ENCODE assay signal across 9 cellular contexts in the genomic region with DNA sequence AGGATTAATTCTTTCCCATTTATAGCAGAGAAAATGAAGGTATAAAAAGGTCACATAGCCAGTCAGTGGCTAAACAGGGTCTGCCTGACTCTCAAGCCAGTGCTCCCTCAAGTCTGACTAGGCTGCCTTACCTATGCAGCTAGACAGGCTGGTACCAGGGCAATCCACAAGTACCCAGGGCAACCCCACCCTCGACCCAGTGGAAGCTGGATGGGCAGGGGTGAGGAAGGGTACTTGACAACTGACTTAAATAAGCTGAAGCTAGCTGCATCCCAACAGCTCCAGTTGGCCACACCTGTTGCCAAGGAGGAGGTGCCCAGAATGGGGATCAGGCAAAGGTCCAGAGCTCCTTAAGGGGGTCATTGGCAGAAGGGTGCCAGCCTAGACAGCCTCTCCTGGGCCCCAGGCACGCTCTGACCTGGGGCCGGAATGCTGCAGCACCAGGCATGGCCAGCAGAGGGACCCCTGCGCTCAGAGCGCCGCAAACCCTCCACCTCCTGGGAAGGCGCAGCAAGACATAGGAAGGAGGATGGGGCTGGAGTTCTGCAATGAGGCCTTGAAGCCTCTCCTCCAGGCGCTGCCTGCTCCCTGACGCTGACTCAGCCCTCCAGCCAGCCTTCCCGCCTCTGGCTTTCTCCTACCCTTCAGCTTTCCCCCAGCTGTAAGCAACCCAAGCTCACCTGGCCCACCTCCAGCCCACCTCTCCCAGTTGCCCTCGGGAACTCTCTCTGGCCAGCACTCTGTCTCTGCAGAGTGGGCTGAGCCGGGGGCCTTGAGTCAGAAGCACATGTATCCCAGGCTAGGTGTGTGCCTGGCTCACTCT. TPM values are rescaled to one million over a fixed set of nuclear protein-coding genes. Genes with fewer than 3 reads are reported as not detected.
DNase-seq lines count a peak whose midpoint lies in the region; ATAC-seq, FAIRE-seq and TF ChIP-seq lines count a peak whose summit lies in the region.
"Had no signal": no experiment of that assay in that cellular context is flagged by ENCODE, and none has a peak within 500 bp of the region (broad histone marks: within the 10 kb centered on the region; RNA-seq: fewer than 3 reads in every experiment).

No MANE protein-coding gene starts in this region.

- no peak overlapping the region for H4K91ac ChIP-seq in H1 (replicated peaks; ENCODE audit: insufficient read length, low read length)

- H2BK20ac ChIP-seq in H1 (ENCODE audit: low read length), result no peak overlapping the region

- H3K79me2 ChIP-seq in H1 (ENCODE audit: control insufficient read depth in 1 of 2, insufficient read depth in 2 of 2, low read length in 2 of 2) (no peaks in the 10 kb centered on the region), mesendoderm (ENCODE audit: control insufficient read depth, insufficient read depth, low read length) (no peaks in the 10 kb centered on the region)

- no peaks in the 10 kb centered on the region for H3K79me1 ChIP-seq in H1 (ENCODE audit: low read depth, low read length)
- H3K79me1 ChIP-seq in mesendoderm (ENCODE audit: low read length), result no peaks in the 10 kb centered on the region

- H3K4me3 ChIP-seq in H7 (ENCODE audit: insufficient read depth, low read depth, low read length), result no peak overlapping the region
- no peak overlapping the region for H3K4me3 ChIP-seq in H1 (ENCODE audit: extremely low read depth in 1 of 4, insufficient read depth in 2 of 4, low read depth in 3 of 4, low read length in 4 of 4)
- H3K4me3 ChIP-seq in mesendoderm (ENCODE audit: low read length), result no peak overlapping the region

- no peak overlapping the region for H3K23ac ChIP-seq in H1 (ENCODE audit: insufficient read length)
- H3K23ac ChIP-seq in mesendoderm (ENCODE audit: low read length), result no peak overlapping the region

- ATAC-seq in HG02938 (IDR thresholded peaks at IDR 0.05; ENCODE audit: unreplicated experiment), result no peak

- DNase-seq in CD1c-positive myeloid dendritic cell (ENCODE audit: extremely low spot score) (peak; percentile 74), H7 (peak; percentile 96), NCI-H774 (lab: John Stamatoyannopoulos, UW) (peak; percentile 44), H1 (ENCODE audit: low read depth in 1 of 2, low spot score in 2 of 2) (peak; percentile 70 to 97), mesendoderm (peak; percentile 93)
- DNase-seq in activated CD8-positive, alpha-beta memory T cell treated with anti-CD3 and anti-CD28 coated beads for 4 hours (ENCODE audit: low read depth in 2 of 2), result peak; percentile 20 to 47
- peak; percentile 18 to 24 for DNase-seq in stimulated activated CD8-positive, alpha-beta memory T cell treated with anti-CD3 and anti-CD28 coated beads, Interleukin-15, amount 100 ng/mL, for 4 hours (ENCODE audit: low read depth in 2 of 2)

- peak overlapping the region; percentile 75 for H3K18ac ChIP-seq in H1 (ENCODE audit: extremely low read depth, low read length)
- H3K18ac ChIP-seq in mesendoderm (ENCODE audit: low read length), result no peak overlapping the region

- TF ChIP-seq RAD21 in H1 (IDR thresholded peaks at IDR 0.05 in 1 of 2, conservative IDR thresholded peaks at IDR 0.05 in 1 of 2; ENCODE audit: low read depth in 2 of 2, low read length in 2 of 2), result peak; percentile 82 to 88

- H3K4ac ChIP-seq in H1 (replicated peaks; ENCODE audit: insufficient read length, low read depth, low read length), result no peak overlapping the region
- no peak overlapping the region for H3K4ac ChIP-seq in mesendoderm (ENCODE audit: low read depth, low read length)

- FAIRE-seq in H1 (lab: Jason Lieb, UNC), result peak; percentile 57

- H3K9ac ChIP-seq in H1 (replicated peaks in 1 of 4; ENCODE audit: extremely low read depth in 1 of 4, low read depth in 3 of 4, low read length in 3 of 4) (no peak overlapping the region; a peak in 1 of 7 replicates), mesendoderm (ENCODE audit: low read length) (peak overlapping the region; percentile 44)

- H2AK5ac ChIP-seq in H1 (ENCODE audit: low read depth, low read length) (no peak overlapping the region), mesendoderm (ENCODE audit: low read length) (no peak overlapping the region)

- no peak overlapping the region for H3K56ac ChIP-seq in H1 (replicated peaks; ENCODE audit: insufficient read length, low read depth, low read length)
- peak overlapping the region; percentile 81 for H3K56ac ChIP-seq in mesendoderm (ENCODE audit: low read length)

- TF ChIP-seq EP300 in H1 (IDR thresholded peaks at IDR 0.05; ENCODE audit: borderline replicate concordance in 1 of 2, low read depth in 2 of 2, low read length in 2 of 2), result no peak

- H3K36me3 ChIP-seq in H7 (replicated peaks; ENCODE audit: control insufficient read depth, insufficient read depth, low read length), result peaks cover 1% of the 10 kb centered on the region
- no peaks in the 10 kb centered on the region; a peak in 2 of 8 replicates for H3K36me3 ChIP-seq in H1 (ENCODE audit: control insufficient read depth in 2 of 4, insufficient read depth in 4 of 4, low read length in 3 of 4)
- H3K36me3 ChIP-seq in mesendoderm (ENCODE audit: control insufficient read depth, insufficient read depth, low read length), result no peaks in the 10 kb centered on the region

- no peak overlapping the region for H3K14ac ChIP-seq in H1 (ENCODE audit: insufficient read length)

- WGBS in H1 (ENCODE audit: extremely low coverage in 1 of 2, insufficient coverage in 1 of 2, insufficient read length in 1 of 2, insufficient replicate concordance in 2 of 2, low coverage in 1 of 2, low lambda C conversion rate in 2 of 2, missing lambda C conversion rate in 1 of 2), 2 experiments, result 25% methylated on average over 12 of the region's 12 CpGs; no CpG with 5 or more reads in 1 of the 2 experiments
- no CpG with 5 or more reads among the region's 12 CpGs for WGBS in mesendoderm (ENCODE audit: extremely low coverage, insufficient coverage, low lambda C conversion rate)

- H3K23me2 ChIP-seq in H1 (ENCODE audit: low read depth, low read length), result no peaks in the 10 kb centered on the region

- CTCF ChIA-PET in H1 (lab: Charles Lee; ENCODE audit: partially characterized antibody), result interaction anchor here (0.7 to 10.0 kb wide), 43 partner anchors 12 to 1061 kb away, joined by 3 to 403 read pairs (median 4); partner anchors contain the start of genes CD300LG, MPP2, PPY and SOST

- peaks cover 0 to 8% (median 6%) of the 10 kb centered on the region in 4 experiments; a peak in 5 of 7 replicates for H3K4me1 ChIP-seq in H1 (replicated peaks in 1 of 4; ENCODE audit: control insufficient read depth in 3 of 4, insufficient read depth in 4 of 4, low read length in 3 of 4)
- peaks cover 3% of the 10 kb centered on the region for H3K4me1 ChIP-seq in mesendoderm (ENCODE audit: control insufficient read depth, low read depth, low read length)

- no peak overlapping the region for H3K27ac ChIP-seq in H1 (ENCODE audit: low read depth, low read length)
- no peak overlapping the region for H3K27ac ChIP-seq in mesendoderm (ENCODE audit: low read depth, low read length)

- H4K20me1 ChIP-seq in H1 (replicated peaks in 1 of 2; ENCODE audit: control insufficient read depth in 1 of 2, insufficient read depth in 2 of 2, low read length in 2 of 2), result peaks cover 0 to 8% of the 10 kb centered on the region in 2 experiments

- H2BK120ac ChIP-seq in H1 (replicated peaks; ENCODE audit: low read depth, low read length) (no peak overlapping the region), mesendoderm (ENCODE audit: low read depth, low read length) (no peak overlapping the region)

- H3K27me3 ChIP-seq in H7 (ENCODE audit: control insufficient read depth, insufficient read depth, low read length) (no peaks in the 10 kb centered on the region), H1 (replicated peaks in 1 of 4; ENCODE audit: control insufficient read depth in 3 of 4, extremely low read depth in 1 of 4, insufficient read depth in 3 of 4, low read length in 3 of 4) (no peaks in the 10 kb centered on the region), mesendoderm (ENCODE audit: insufficient read depth, low read length, poor library complexity) (no peaks in the 10 kb centered on the region)

- peak overlapping the region; percentile 83; the same call in 1 of the 2 replicates for H2BK15ac ChIP-seq in H1 (ENCODE audit: low read length)
- no peak overlapping the region for H2BK15ac ChIP-seq in mesendoderm (replicated peaks; ENCODE audit: low read depth)

- TF ChIP-seq POLR2A in H1 (IDR thresholded peaks at IDR 0.05; ENCODE audit: control extremely low read depth in 1 of 2, low read depth in 2 of 2, low read length in 2 of 2), result no peak

- no peaks in the 10 kb centered on the region for H3K9me3 ChIP-seq in H1 (ENCODE audit: insufficient read depth in 2 of 2, low read depth in 1 of 2, low read length in 1 of 2)

- POLR2A ChIA-PET in H1 (lab: Charles Lee; ENCODE audit: partially characterized antibody), result interaction anchor here (1.4 kb wide), 1 partner anchor 10 kb away, joined by 5 read pairs; no protein-coding TSS in a partner anchor

- H2BK12ac ChIP-seq in H1 (ENCODE audit: low read depth, low read length), result no peak overlapping the region

- H2BK5ac ChIP-seq in H1 (ENCODE audit: low read depth, low read length), result peak overlapping the region; percentile 26
- no peak overlapping the region for H2BK5ac ChIP-seq in mesendoderm (ENCODE audit: low read length)

- no peak overlapping the region for H2AFZ ChIP-seq in H1 (ENCODE audit: low read length)

- no peak overlapping the region for H4K5ac ChIP-seq in H1 (ENCODE audit: insufficient read length, low read depth, low read length)
- H4K5ac ChIP-seq in mesendoderm (ENCODE audit: low read length), result no peak overlapping the region

- H4K8ac ChIP-seq in H1 (ENCODE audit: extremely low read depth, insufficient read depth, low read length) (0 out of 2 replicates have a peak overlapping the region, but pooled peaks have one; percentile 51), mesendoderm (ENCODE audit: low read depth, low read length) (no peak overlapping the region)

- H3K4me2 ChIP-seq in H1 (ENCODE audit: insufficient read depth in 1 of 2, low read depth in 2 of 2, low read length in 2 of 2), result peak overlapping the region in 1 of 2 experiments; percentile 39; a peak in 1 of 4 replicates
- no peak overlapping the region for H3K4me2 ChIP-seq in mesendoderm (ENCODE audit: low read length)

- TF ChIP-seq CTCF in H1 (IDR thresholded peaks at IDR 0.05; ENCODE audit: control extremely low read depth in 1 of 3, insufficient read depth in 1 of 3, low read depth in 1 of 3, low read length in 3 of 3), result peak; percentile 93 to 99 (median 97)

RNA-seq across cellular contexts. Expression of gene MPP2, which starts 28.9 kb away (rescaled TPM):
- 9.0 and 12.2 TPM in 2 replicates for total RNA-seq in H7 (2014; rRNA removed; shearing (Covaris generic))
- 30.9 and 31.6 TPM in 2 replicates for total RNA-seq in H1 (2021; fragmentation: NEBNext Ultra II Directional; extraction: Animal tissue kit (Norgen Biotek cat#: 25700))
- polyA plus RNA-seq in H1 (2011; rRNA removed), result 33.5 and 34.1 TPM in 2 replicates
- polyA plus RNA-seq in H1 (2011; cell fraction: cytosol; rRNA removed), result 32.2 TPM
- polyA plus RNA-seq in H1 (2011; cell fraction: nucleus; rRNA removed), result 34.9 TPM
- 24.3 to 30.8 TPM (median 28.2 TPM) in 4 replicates for polyA plus RNA-seq in H1 (2012, experiment 1 of 2)
- polyA plus RNA-seq in H1 (2012, experiment 2 of 2), result 35.9 TPM
- 12.0 TPM for polyA plus RNA-seq in H1 (2013, experiment 1 of 2)
- polyA plus RNA-seq in H1 (2013, experiment 2 of 2), result 12.3 TPM
- polyA minus RNA-seq in H1 (2011; rRNA and poly(A)+ RNA removed), result 41.6 and 46.0 TPM in 2 replicates
- polyA minus RNA-seq in H1 (2011; cell fraction: cytosol; rRNA and poly(A)+ RNA removed), result 23.7 TPM
- 15.2 TPM for polyA minus RNA-seq in H1 (2011; cell fraction: nucleus; rRNA and poly(A)+ RNA removed)
- polyA plus RNA-seq in mesendoderm (2013, experiment 1 of 2), result 7.5 TPM
- polyA plus RNA-seq in mesendoderm (2013, experiment 2 of 2), result 7.9 TPM

RNA-seq across cellular contexts. Expression of gene CD300LG, which starts 31.5 kb away (rescaled TPM):
- not detected in 2 replicates for total RNA-seq in H7 (2014; rRNA removed; shearing (Covaris generic))
- total RNA-seq in H1 (2021; fragmentation: NEBNext Ultra II Directional; extraction: Animal tissue kit (Norgen Biotek cat#: 25700)), result not detected in 2 replicates
- polyA plus RNA-seq in H1 (2011; rRNA removed), result 0.06 and 0.14 TPM in 2 replicates
- 0.13 TPM for polyA plus RNA-seq in H1 (2011; cell fraction: cytosol; rRNA removed)
- not detected for polyA plus RNA-seq in H1 (2011; cell fraction: nucleus; rRNA removed)
- polyA plus RNA-seq in H1 (2012, experiment 1 of 2), result 0.11 TPM in 1 of 4 replicates, not detected in the others
- polyA plus RNA-seq in H1 (2012, experiment 2 of 2), result not detected
- polyA plus RNA-seq in H1 (2013, experiment 1 of 2), result 0.02 TPM
- polyA plus RNA-seq in H1 (2013, experiment 2 of 2), result 0.02 TPM
- 0.17 TPM in 1 of 2 replicates, not detected in the other for polyA minus RNA-seq in H1 (2011; rRNA and poly(A)+ RNA removed)
- not detected for polyA minus RNA-seq in H1 (2011; cell fraction: cytosol; rRNA and poly(A)+ RNA removed)
- not detected for polyA minus RNA-seq in H1 (2011; cell fraction: nucleus; rRNA and poly(A)+ RNA removed)
- not detected for polyA plus RNA-seq in mesendoderm (2013, experiment 1 of 2)
- polyA plus RNA-seq in mesendoderm (2013, experiment 2 of 2), result not detected
- polyA plus RNA-seq: IgD-negative memory B cell had no signal

RNA-seq across cellular contexts. Expression of gene MPP3, which starts 45.5 kb away (rescaled TPM):
- total RNA-seq in H7 (2014; rRNA removed; shearing (Covaris generic)), result 7.7 and 8.3 TPM in 2 replicates
- 5.5 and 6.1 TPM in 2 replicates for total RNA-seq in H1 (2021; fragmentation: NEBNext Ultra II Directional; extraction: Animal tissue kit (Norgen Biotek cat#: 25700))
- polyA plus RNA-seq in H1 (2011; rRNA removed), result 3.1 and 3.8 TPM in 2 replicates
- polyA plus RNA-seq in H1 (2011; cell fraction: cytosol; rRNA removed), result 6.2 TPM
- polyA plus RNA-seq in H1 (2011; cell fraction: nucleus; rRNA removed), result 21.1 TPM
- polyA plus RNA-seq in H1 (2012, experiment 1 of 2), result 6.1 to 7.7 TPM (median 7.3 TPM) in 4 replicates
- 1.8 TPM for polyA plus RNA-seq in H1 (2012, experiment 2 of 2)
- 5.1 TPM for polyA plus RNA-seq in H1 (2013, experiment 1 of 2)
- 5.1 TPM for polyA plus RNA-seq in H1 (2013, experiment 2 of 2)
- polyA minus RNA-seq in H1 (2011; rRNA and poly(A)+ RNA removed), result 5.6 and 6.1 TPM in 2 replicates
- 5.9 TPM for polyA minus RNA-seq in H1 (2011; cell fraction: cytosol; rRNA and poly(A)+ RNA removed)
- 9.3 TPM for polyA minus RNA-seq in H1 (2011; cell fraction: nucleus; rRNA and poly(A)+ RNA removed)
- polyA plus RNA-seq in mesendoderm (2013, experiment 1 of 2), result 2.2 TPM
- 2.9 TPM for polyA plus RNA-seq in mesendoderm (2013, experiment 2 of 2)
- polyA plus RNA-seq: IgD-negative memory B cell had no signal

Comparison
In these comparisons a context has a peak if more than half of its experiments do, and no peak if none do; other contexts are left out.
1. DNase-seq: peak in every context shown above with its lines; median percentile 96 in H7; 93 in mesendoderm; 84 in H1; 74 in CD1c-positive myeloid dendritic cell; 44 in NCI-H774; 34 in activated CD8-positive, alpha-beta memory T cell treated with anti-CD3 and anti-CD28 coated beads for 4 hours; 21 in stimulated activated CD8-positive, alpha-beta memory T cell treated with anti-CD3 and anti-CD28 coated beads, Interleukin-15, amount 100 ng/mL, for 4 hours.